In the genomic region with DNA sequence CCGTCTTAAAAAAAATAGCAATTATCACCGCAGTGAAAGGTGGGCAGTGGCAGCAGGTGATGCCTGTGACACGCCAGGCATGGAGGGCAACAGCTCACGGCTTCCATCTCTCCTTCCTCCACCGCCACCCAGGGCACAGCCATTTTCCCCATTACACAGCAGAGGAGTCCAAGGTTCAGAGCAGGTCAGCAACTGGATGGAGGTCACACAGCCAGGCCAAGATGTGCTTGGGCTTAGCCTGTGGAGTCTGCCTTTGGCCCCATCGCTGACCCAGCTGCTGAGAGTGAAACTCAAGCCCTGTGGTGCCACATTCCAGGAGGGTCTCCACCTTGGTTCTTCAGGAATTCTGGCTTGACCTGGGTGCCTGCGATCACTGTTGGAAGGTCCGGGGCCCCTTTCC, we compare ENCODE assay signal across 21 cellular contexts.
DNase-seq lines count a peak whose midpoint lies in the region; ATAC-seq, FAIRE-seq and TF ChIP-seq lines count a peak whose summit lies in the region.
"Had no signal": no experiment of that assay in that cellular context is flagged by ENCODE, and none has a peak within 500 bp of the region (broad histone marks: within the 10 kb centered on the region; RNA-seq: fewer than 3 reads in every experiment).

No MANE protein-coding gene starts in this region.

- BruUV-seq in K562 (replicated peaks; lab: Mats Ljungman, UMichigan) = no TSS peak

- no peak overlapping the region for H2BK12ac ChIP-seq in neuronal stem cell (ENCODE audit: low read length)

- no peak for TF ChIP-seq CTCF in K562 (IDR thresholded peaks at IDR 0.05 in 2 of 3, conservative IDR thresholded peaks at IDR 0.05 in 1 of 3; ENCODE audit: insufficient read depth in 2 of 3, low read depth in 1 of 3, low read length in 3 of 3)

- H3K27me3 ChIP-seq in K562 (ENCODE audit: control insufficient read depth in 2 of 2, insufficient read depth in 2 of 2, low read length in 2 of 2) = peaks cover 0 to 44% of the 10 kb centered on the region in 2 experiments; a peak in 2 of 5 replicates
- H3K27me3 ChIP-seq in neuronal stem cell (ENCODE audit: control insufficient read depth in 3 of 3, insufficient read depth in 3 of 3, low read depth in 1 of 3, low read length in 3 of 3) = peaks cover 0 to 4% (median 0%) of the 10 kb centered on the region in 3 experiments

- no peaks in the 10 kb centered on the region for H3K79me2 ChIP-seq in K562 (ENCODE audit: control insufficient read depth, insufficient read depth, low read length)

- H3K18ac ChIP-seq in neuronal stem cell (ENCODE audit: low read length) = no peak overlapping the region

- no peak overlapping the region for H3K4me3 ChIP-seq in K562
- H3K4me3 ChIP-seq in neuronal stem cell (ENCODE audit: low read length in 2 of 2) = no peak overlapping the region
- H3K4me3 ChIP-seq: A549; BLaER1 treated with 17β-estradiol and CSF1 and Interleukin-3, amounts not matched to agents 10 nM and 100 nM had no signal

- H3K36me3 ChIP-seq in K562 (ENCODE audit: control insufficient read depth, insufficient read depth, low read length) (no peaks in the 10 kb centered on the region), neuronal stem cell (replicated peaks in 1 of 2; ENCODE audit: control insufficient read depth in 2 of 2, insufficient read depth in 2 of 2, low read length in 2 of 2) (no peaks in the 10 kb centered on the region)
- H3K36me3 ChIP-seq: BLaER1 treated with 17β-estradiol and CSF1 and Interleukin-3, amounts not matched to agents 10 nM and 100 nM had no signal

- TF ChIP-seq RAD21 in K562 (CRISPR knock-in tag; conservative IDR thresholded peaks at IDR 0.05 in 1 of 2, IDR thresholded peaks at IDR 0.05 in 1 of 2) = no peak

- no peak overlapping the region for H3K23ac ChIP-seq in neuronal stem cell (ENCODE audit: low read depth, low read length, poor library complexity)

- H3K4ac ChIP-seq in neuronal stem cell (ENCODE audit: low read length) = no peak overlapping the region

- DNase-seq in Right ventricle myocardium inferior (ENCODE audit: missing footprints) (peak; percentile 28), left cardiac atrium (no peak), K562 (ENCODE audit: extremely low read depth in 1 of 4, low spot score in 3 of 4) (no peak), neuronal stem cell (ENCODE audit: low spot score) (no peak), mucosa of gallbladder (ENCODE audit: low spot score) (no peak)
- DNase-seq: AML-193; Caco-2; Calu3; CD4-positive, alpha-beta T cell; CD8-positive, alpha-beta T cell; DMS79 treated with DMSO at 0.1 percent for 48 hours; GF-D8 had no signal

- H3K4me2 ChIP-seq in K562 (ENCODE audit: insufficient read depth, low read length) (no peak overlapping the region), neuronal stem cell (ENCODE audit: insufficient read depth, low read length, poor library complexity, severe bottlenecking) (no peak overlapping the region)
- H3K4me2 ChIP-seq: A549; BLaER1 treated with 17β-estradiol and CSF1 and Interleukin-3, amounts not matched to agents 10 nM and 100 nM had no signal

- H2BK5ac ChIP-seq in neuronal stem cell (ENCODE audit: low read length) = no peak overlapping the region

- H3K4me1 ChIP-seq in K562 (replicated peaks in 1 of 2; ENCODE audit: control insufficient read depth in 2 of 2, insufficient read depth in 2 of 2, low read length in 2 of 2) = no peaks in the 10 kb centered on the region
- H3K4me1 ChIP-seq in neuronal stem cell (ENCODE audit: control insufficient read depth in 2 of 2, insufficient read depth in 1 of 2, low read depth in 1 of 2, low read length in 2 of 2) = peaks cover 0 to 6% of the 10 kb centered on the region in 2 donors
- H3K4me1 ChIP-seq: A549; BLaER1 treated with 17β-estradiol and CSF1 and Interleukin-3, amounts not matched to agents 10 nM and 100 nM; Caco-2 had no signal

- no peak overlapping the region for H4K8ac ChIP-seq in neuronal stem cell (ENCODE audit: low read depth, low read length)

- intact Hi-C loops in Right ventricle myocardium inferior (cut with DNase I) = no loop called here
- intact Hi-C loops in left cardiac atrium (cut with DNase I) = no loop called here
- intact Hi-C loops in K562 (cut with micrococcal nuclease) = no loop called here

- POLR2A ChIA-PET in K562 (lab: Yijun Ruan, JAX) = no interaction called here

- FAIRE-seq in K562 (lab: Jason Lieb, UNC) = no peak
- FAIRE-seq: A549, D721Med, G401.6, GM12891, GM19239 had no signal

- H2BK120ac ChIP-seq in neuronal stem cell (ENCODE audit: low read depth, low read length) = no peak overlapping the region

- H4K91ac ChIP-seq in neuronal stem cell (ENCODE audit: low read depth, low read length, poor library complexity) = no peak overlapping the region

- no peak for TF ChIP-seq POLR2A in K562 (conservative IDR thresholded peaks at IDR 0.05)

- 0 out of 2 replicates have a peak, but pooled peaks cover 5% of the 10 kb centered on the region for H4K20me1 ChIP-seq in K562 (replicated peaks; ENCODE audit: control insufficient read depth, insufficient read depth, low read length)
- H4K20me1 ChIP-seq: BLaER1 treated with 17β-estradiol and CSF1 and Interleukin-3, amounts not matched to agents 10 nM and 100 nM had no signal

- in situ Hi-C loops in K562 (cut with MboI) = no loop called here

- CTCF ChIA-PET in K562 (lab: Yijun Ruan, JAX; ENCODE audit: low intra/inter-chr PET ratio) = no interaction called here

- H3K9me3 ChIP-seq in K562 (replicated peaks; ENCODE audit: control insufficient read depth, insufficient read depth, low read depth, low read length) (no peaks in the 10 kb centered on the region), neuronal stem cell (replicated peaks in 1 of 2; ENCODE audit: control insufficient read depth in 2 of 2, insufficient read depth in 1 of 2, low read depth in 1 of 2, low read length in 2 of 2) (peaks cover 2 to 9% of the 10 kb centered on the region in 2 donors)
- H3K9me3 ChIP-seq: A549, Caco-2 had no signal

- no peak overlapping the region for H2BK15ac ChIP-seq in neuronal stem cell (ENCODE audit: low read length)

- no peak overlapping the region for H2AK5ac ChIP-seq in neuronal stem cell (ENCODE audit: low read depth, low read length)

- H2AFZ ChIP-seq in K562 (ENCODE audit: low read depth, low read length) (no peak overlapping the region), neuronal stem cell (ENCODE audit: low read length) (no peak overlapping the region)

- no peak overlapping the region for H3K14ac ChIP-seq in neuronal stem cell (ENCODE audit: low read length)

- TF ChIP-seq EP300 in K562 (IDR thresholded peaks at IDR 0.05; ENCODE audit: low read length) = no peak

- H3K27ac ChIP-seq in K562 (ENCODE audit: extremely low read depth, low read depth, low read length) (no peak overlapping the region), neuronal stem cell (replicated peaks; ENCODE audit: low read length) (no peak overlapping the region)
- H3K27ac ChIP-seq: 22Rv1; A549; BLaER1 treated with 17β-estradiol and CSF1 and Interleukin-3, amounts not matched to agents 10 nM and 100 nM; C4-2B had no signal

- no peaks in the 10 kb centered on the region for H3K79me1 ChIP-seq in neuronal stem cell (ENCODE audit: low read depth, low read length)

- H3K9ac ChIP-seq in K562 (ENCODE audit: insufficient read depth in 1 of 2, low read depth in 2 of 2, low read length in 2 of 2) = no peak overlapping the region
- peak overlapping the region; percentile 53 for H3K9ac ChIP-seq in neuronal stem cell (ENCODE audit: low read depth, low read length, poor library complexity)
- H3K9ac ChIP-seq: BLaER1 treated with 17β-estradiol and CSF1 and Interleukin-3, amounts not matched to agents 10 nM and 100 nM had no signal

- no peaks in the 10 kb centered on the region for H3K9me1 ChIP-seq in K562 (ENCODE audit: control insufficient read depth, insufficient read depth, low read length)

- WGBS in K562 (ENCODE audit: insufficient coverage, low coverage, missing lambda C conversion rate) = 3% methylated on average over 8 of the region's 8 CpGs
- no CpG with 5 or more reads among the region's 8 CpGs for WGBS in neuronal stem cell (ENCODE audit: extremely low coverage in 2 of 2, insufficient read length in 2 of 2, insufficient replicate concordance in 1 of 2), 2 donors

- ATAC-seq in Right ventricle myocardium inferior = no peak
- no peak for ATAC-seq in left cardiac atrium
- ATAC-seq in K562 = no peak
- ATAC-seq in GM21717 (IDR thresholded peaks at IDR 0.05; ENCODE audit: unreplicated experiment) = no peak
- ATAC-seq: A549; CD8-positive, alpha-beta T cell had no signal

TF ChIP-seq in K562, 482 proteins besides CTCF, POLR2A, EP300 and RAD21 (continues in another document):
- no peak for TF ChIP-seq ZNF175 (CRISPR knock-in tag; IDR thresholded peaks at IDR 0.05; ENCODE audit: low read depth)
- TF ChIP-seq, protein P1, sequence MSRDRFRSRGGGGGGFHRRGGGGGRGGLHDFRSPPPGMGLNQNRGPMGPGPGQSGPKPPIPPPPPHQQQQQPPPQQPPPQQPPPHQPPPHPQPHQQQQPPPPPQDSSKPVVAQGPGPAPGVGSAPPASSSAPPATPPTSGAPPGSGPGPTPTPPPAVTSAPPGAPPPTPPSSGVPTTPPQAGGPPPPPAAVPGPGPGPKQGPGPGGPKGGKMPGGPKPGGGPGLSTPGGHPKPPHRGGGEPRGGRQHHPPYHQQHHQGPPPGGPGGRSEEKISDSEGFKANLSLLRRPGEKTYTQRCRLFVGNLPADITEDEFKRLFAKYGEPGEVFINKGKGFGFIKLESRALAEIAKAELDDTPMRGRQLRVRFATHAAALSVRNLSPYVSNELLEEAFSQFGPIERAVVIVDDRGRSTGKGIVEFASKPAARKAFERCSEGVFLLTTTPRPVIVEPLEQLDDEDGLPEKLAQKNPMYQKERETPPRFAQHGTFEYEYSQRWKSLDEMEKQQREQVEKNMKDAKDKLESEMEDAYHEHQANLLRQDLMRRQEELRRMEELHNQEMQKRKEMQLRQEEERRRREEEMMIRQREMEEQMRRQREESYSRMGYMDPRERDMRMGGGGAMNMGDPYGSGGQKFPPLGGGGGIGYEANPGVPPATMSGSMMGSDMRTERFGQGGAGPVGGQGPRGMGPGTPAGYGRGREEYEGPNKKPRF (IDR thresholded peaks at IDR 0.05; ENCODE audit: low read depth, low read length) = no peak
- TF ChIP-seq, protein P2, sequence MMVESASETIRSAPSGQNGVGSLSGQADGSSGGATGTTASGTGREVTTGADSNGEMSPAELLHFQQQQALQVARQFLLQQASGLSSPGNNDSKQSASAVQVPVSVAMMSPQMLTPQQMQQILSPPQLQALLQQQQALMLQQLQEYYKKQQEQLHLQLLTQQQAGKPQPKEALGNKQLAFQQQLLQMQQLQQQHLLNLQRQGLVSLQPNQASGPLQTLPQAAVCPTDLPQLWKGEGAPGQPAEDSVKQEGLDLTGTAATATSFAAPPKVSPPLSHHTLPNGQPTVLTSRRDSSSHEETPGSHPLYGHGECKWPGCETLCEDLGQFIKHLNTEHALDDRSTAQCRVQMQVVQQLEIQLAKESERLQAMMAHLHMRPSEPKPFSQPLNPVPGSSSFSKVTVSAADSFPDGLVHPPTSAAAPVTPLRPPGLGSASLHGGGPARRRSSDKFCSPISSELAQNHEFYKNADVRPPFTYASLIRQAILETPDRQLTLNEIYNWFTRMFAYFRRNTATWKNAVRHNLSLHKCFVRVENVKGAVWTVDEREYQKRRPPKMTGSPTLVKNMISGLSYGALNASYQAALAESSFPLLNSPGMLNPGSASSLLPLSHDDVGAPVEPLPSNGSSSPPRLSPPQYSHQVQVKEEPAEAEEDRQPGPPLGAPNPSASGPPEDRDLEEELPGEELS (CRISPR knock-in tag; IDR thresholded peaks at IDR 0.05; ENCODE audit: borderline replicate concordance) = no peak
